ENCODE assay signal across 8 cellular contexts in the genomic region with DNA sequence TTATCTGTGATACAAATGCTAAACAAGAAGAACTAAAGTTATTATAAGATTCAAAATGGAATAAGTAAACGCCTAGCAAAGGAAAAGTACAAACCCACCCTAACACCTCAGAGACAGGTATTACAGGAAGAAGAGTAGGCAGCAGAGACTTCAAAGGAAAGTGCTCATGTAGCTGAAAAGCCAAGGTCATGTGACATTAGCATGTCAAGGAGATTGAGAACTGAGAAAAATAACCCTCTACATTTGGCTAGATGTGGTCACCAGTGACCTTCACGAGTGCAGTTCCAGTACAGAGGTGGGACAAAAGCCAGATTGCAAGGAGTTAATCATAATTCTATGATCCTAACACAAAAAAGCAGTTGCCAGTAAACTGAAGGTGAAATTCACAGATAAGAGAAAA.
A peak's percentile ranks its signal among the peaks of the same experiment; 100 is the strongest.
DNase-seq lines count a peak whose midpoint lies in the region; ATAC-seq, FAIRE-seq and TF ChIP-seq lines count a peak whose summit lies in the region.

No MANE protein-coding gene starts in this region.

- TF ChIP-seq EP300 in H1 (IDR thresholded peaks at IDR 0.05; ENCODE audit: borderline replicate concordance in 1 of 2, low read depth in 2 of 2, low read length in 2 of 2) = no peak

- peaks cover 0 to 8% (median 7%) of the 10 kb centered on the region in 4 experiments; a peak in 6 of 7 replicates for H3K4me1 ChIP-seq in H1 (replicated peaks in 1 of 4; ENCODE audit: control insufficient read depth in 3 of 4, insufficient read depth in 4 of 4, low read length in 3 of 4)

- ATAC-seq in GM18867 (IDR thresholded peaks at IDR 0.05; ENCODE audit: unreplicated experiment) = peak; percentile 97
- peak; percentile 70 for ATAC-seq in GM21526 (IDR thresholded peaks at IDR 0.05; ENCODE audit: low FRiP score, unreplicated experiment)
- peak; percentile 75 for ATAC-seq in HG03342 (IDR thresholded peaks at IDR 0.05; ENCODE audit: unreplicated experiment)

- no peak overlapping the region for H3K23ac ChIP-seq in H1 (ENCODE audit: insufficient read length)

- no peak overlapping the region for H3K9ac ChIP-seq in H1 (replicated peaks in 1 of 4; ENCODE audit: extremely low read depth in 1 of 4, low read depth in 3 of 4, low read length in 3 of 4)

- DNase-seq in H1 (ENCODE audit: low read depth in 1 of 2, low spot score in 2 of 2) (no peak), EL (no peak), COLO829 (ENCODE audit: low spot score) (no peak), NCI-H1436 treated with DMSO at 0.1 percent for 48 hours (lab: John Stamatoyannopoulos, UW) (no peak), frontal cortex (ENCODE audit: low spot score in 2 of 2) (no peak)

- no peak overlapping the region; the same call in 1 of the 2 replicates for H2BK5ac ChIP-seq in H1 (ENCODE audit: low read depth, low read length)

- no peak overlapping the region; a peak in 1 of 4 replicates for H3K4me2 ChIP-seq in H1 (ENCODE audit: insufficient read depth in 1 of 2, low read depth in 2 of 2, low read length in 2 of 2)

- no peak overlapping the region for H2AFZ ChIP-seq in H1 (ENCODE audit: low read length)

- no peak overlapping the region for H4K91ac ChIP-seq in H1 (replicated peaks; ENCODE audit: insufficient read length, low read length)

- CTCF ChIA-PET in H1 (lab: Charles Lee; ENCODE audit: partially characterized antibody) = no interaction called here

- H3K79me1 ChIP-seq in H1 (ENCODE audit: low read depth, low read length) = peaks cover 2% of the 10 kb centered on the region; the same call in 1 of the 2 replicates

- no peak for TF ChIP-seq RAD21 in H1 (IDR thresholded peaks at IDR 0.05 in 1 of 2, conservative IDR thresholded peaks at IDR 0.05 in 1 of 2; ENCODE audit: low read depth in 2 of 2, low read length in 2 of 2)

- no peak for TF ChIP-seq POLR2A in H1 (IDR thresholded peaks at IDR 0.05; ENCODE audit: control extremely low read depth in 1 of 2, low read depth in 2 of 2, low read length in 2 of 2)

- no peak overlapping the region for H3K27ac ChIP-seq in H1 (ENCODE audit: low read depth, low read length)

- no peak overlapping the region for H3K14ac ChIP-seq in H1 (ENCODE audit: insufficient read length)

- no peak overlapping the region for H3K56ac ChIP-seq in H1 (replicated peaks; ENCODE audit: insufficient read length, low read depth, low read length)

- H3K4ac ChIP-seq in H1 (replicated peaks; ENCODE audit: insufficient read length, low read depth, low read length) = no peak overlapping the region

- peak overlapping the region in 1 of 4 experiments; percentile 20; a peak in 1 of 8 replicates for H3K4me3 ChIP-seq in H1 (ENCODE audit: extremely low read depth in 1 of 4, insufficient read depth in 2 of 4, low read depth in 3 of 4, low read length in 4 of 4)

- no peaks in the 10 kb centered on the region for H3K9me3 ChIP-seq in H1 (ENCODE audit: insufficient read depth in 2 of 2, low read depth in 1 of 2, low read length in 1 of 2)

- H2AK5ac ChIP-seq in H1 (ENCODE audit: low read depth, low read length) = no peak overlapping the region

- H3K18ac ChIP-seq in H1 (ENCODE audit: extremely low read depth, low read length) = no peak overlapping the region

- H2BK12ac ChIP-seq in H1 (ENCODE audit: low read depth, low read length) = peak overlapping the region; percentile 64; the same call in 1 of the 2 replicates

- H3K79me2 ChIP-seq in H1 (ENCODE audit: control insufficient read depth in 1 of 2, insufficient read depth in 2 of 2, low read length in 2 of 2) = no peaks in the 10 kb centered on the region

- H4K8ac ChIP-seq in H1 (ENCODE audit: extremely low read depth, insufficient read depth, low read length) = no peak overlapping the region

- TF ChIP-seq CTCF in H1 (IDR thresholded peaks at IDR 0.05; ENCODE audit: control extremely low read depth in 1 of 3, insufficient read depth in 1 of 3, low read depth in 1 of 3, low read length in 3 of 3) = no peak

- H2BK20ac ChIP-seq in H1 (ENCODE audit: low read length) = peak overlapping the region; percentile 6; the same call in 1 of the 2 replicates

- H3K36me3 ChIP-seq in H1 (ENCODE audit: control insufficient read depth in 2 of 4, insufficient read depth in 4 of 4, low read length in 3 of 4) = no peaks in the 10 kb centered on the region

- whole genome bisulfite sequencing in H1 (ENCODE audit: extremely low coverage in 1 of 2, insufficient coverage in 1 of 2, insufficient read length in 1 of 2, insufficient replicate concordance in 2 of 2, low coverage in 1 of 2, low lambda C conversion rate in 2 of 2, missing lambda C conversion rate in 1 of 2), 2 experiments = 77% methylated on average over 2 of the region's 2 CpGs; no CpG with 5 or more reads in 1 of the 2 experiments

- H2BK15ac ChIP-seq in H1 (ENCODE audit: low read length) = no peak overlapping the region

- no peaks in the 10 kb centered on the region for H4K20me1 ChIP-seq in H1 (replicated peaks in 1 of 2; ENCODE audit: control insufficient read depth in 1 of 2, insufficient read depth in 2 of 2, low read length in 2 of 2)

- H3K27me3 ChIP-seq in H1 (replicated peaks in 1 of 4; ENCODE audit: control insufficient read depth in 3 of 4, extremely low read depth in 1 of 4, insufficient read depth in 3 of 4, low read length in 3 of 4) = no peaks in the 10 kb centered on the region

- no peak overlapping the region for H4K5ac ChIP-seq in H1 (ENCODE audit: insufficient read length, low read depth, low read length)

- H3K23me2 ChIP-seq in H1 (ENCODE audit: low read depth, low read length) = peaks cover 3% of the 10 kb centered on the region; the same call in 1 of the 2 replicates

- POLR2A ChIA-PET in H1 (lab: Charles Lee; ENCODE audit: partially characterized antibody) = no interaction called here

- no peak for FAIRE-seq in H1 (lab: Jason Lieb, UNC)
- FAIRE-seq in frontal cortex (lab: Jason Lieb, UNC) = no peak

- no peak overlapping the region for H2BK120ac ChIP-seq in H1 (replicated peaks; ENCODE audit: low read depth, low read length)

TF ChIP-seq in H1, 55 proteins besides CTCF, POLR2A, EP300 and RAD21 (continues in another document):
- TF ChIP-seq RXRA (IDR thresholded peaks at IDR 0.05; ENCODE audit: insufficient read depth, low read depth, low read length) = no peak
- TF ChIP-seq EGR1 (IDR thresholded peaks at IDR 0.05; ENCODE audit: borderline replicate concordance, low read depth, low read length) = no peak
- TF ChIP-seq RFX5 (IDR thresholded peaks at IDR 0.05; ENCODE audit: borderline replicate concordance, low read depth, low read length) = no peak
- TF ChIP-seq ZNF274 (IDR thresholded peaks at IDR 0.05; ENCODE audit: borderline replicate concordance, extremely low read depth, low read length) = no peak
- TF ChIP-seq SIN3A (conservative IDR thresholded peaks at IDR 0.05 in 1 of 2, IDR thresholded peaks at IDR 0.05 in 1 of 2; ENCODE audit: low read depth in 1 of 2, low read length in 2 of 2) = no peak
- TF ChIP-seq NRF1 (IDR thresholded peaks at IDR 0.05; ENCODE audit: low read depth, low read length) = no peak
- TF ChIP-seq SP1 (IDR thresholded peaks at IDR 0.05; ENCODE audit: low read depth, low read length) = no peak
- no peak for TF ChIP-seq SIX5 (IDR thresholded peaks at IDR 0.05; ENCODE audit: low read depth, low read length)
- TF ChIP-seq ATF2 (IDR thresholded peaks at IDR 0.05; ENCODE audit: low read length) = no peak
- no peak for TF ChIP-seq CBX5 (IDR thresholded peaks at IDR 0.05; ENCODE audit: low read depth, low read length)
- TF ChIP-seq FOSL1 (IDR thresholded peaks at IDR 0.05; ENCODE audit: insufficient read depth, low read depth, low read length) = no peak
- TF ChIP-seq SP4 (IDR thresholded peaks at IDR 0.05; ENCODE audit: low read length) = no peak
- no peak for TF ChIP-seq BACH1 (IDR thresholded peaks at IDR 0.05; ENCODE audit: low read length)
